27 cellular contexts compared by ENCODE assay signal in the genomic region with DNA sequence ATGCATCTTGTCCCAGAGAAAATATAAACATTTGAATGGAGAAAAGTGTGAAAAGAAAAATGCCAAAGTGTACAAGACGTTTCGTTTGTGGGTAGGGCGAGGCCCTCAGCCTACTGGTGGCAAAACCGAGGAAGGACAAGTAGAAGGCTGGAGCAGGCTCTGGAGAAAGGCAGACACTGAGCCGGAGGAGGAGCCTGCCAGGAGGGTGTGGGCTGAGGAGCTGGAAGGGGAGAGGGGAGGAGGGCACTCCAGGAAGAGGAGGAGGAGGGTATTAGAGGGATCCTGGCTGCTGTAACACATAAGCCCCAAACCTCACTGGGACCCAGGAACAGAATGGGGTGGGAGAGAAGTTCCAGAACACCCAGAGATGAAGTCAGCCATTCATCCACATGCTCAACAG. TPM values are rescaled to one million over a fixed set of nuclear protein-coding genes. Genes with fewer than 3 reads are reported as not detected.
A peak's percentile ranks its signal among the peaks of the same experiment; 100 is the strongest.
DNase-seq lines count a peak whose midpoint lies in the region; TF ChIP-seq lines count a peak whose summit lies in the region.
"Had no signal": no experiment of that assay in that cellular context is flagged by ENCODE, and none has a peak within 500 bp of the region (broad histone marks: within the 10 kb centered on the region; RNA-seq: fewer than 3 reads in every experiment).

No MANE protein-coding gene starts in this region.

- no peaks in the 10 kb centered on the region for H3K36me3 ChIP-seq in hepatocyte (replicated peaks; ENCODE audit: insufficient read depth, low read depth)
- H3K36me3 ChIP-seq in mucosa of rectum (ENCODE audit: control insufficient read depth in 2 of 2, insufficient read depth in 2 of 2, low read length in 2 of 2): no peaks in the 10 kb centered on the region
- H3K36me3 ChIP-seq in WERI-Rb-1: no peaks in the 10 kb centered on the region; the same call in 1 of the 2 replicates
- H3K36me3 ChIP-seq: BLaER1 treated with 17β-estradiol and CSF1 and Interleukin-3, amounts not matched to agents 10 nM and 100 nM; esophagus squamous epithelium; left lung; ovary; spleen; upper lobe of right lung had no signal

- peak; percentile 29 for DNase-seq in ELR (ENCODE audit: low read depth)
- DNase-seq in OCI-M1 (lab: John Stamatoyannopoulos, UW): peak; percentile 2
- no peak for DNase-seq in hepatocyte (ENCODE audit: low spot score)
- DNase-seq in A172 (ENCODE audit: low spot score): no peak
- DNase-seq in WERI-Rb-1: no peak
- DNase-seq in NCI-H2196 (lab: John Stamatoyannopoulos, UW; ENCODE audit: unreplicated experiment): no peak
- DNase-seq in stimulated activated CD4-positive, alpha-beta T cell treated with anti-CD3 and anti-CD28 coated beads, Interleukin-4, amount 100 ng/mL, for 4 hours: no peak
- DNase-seq: activated CD4-positive, alpha-beta memory T cell treated with anti-CD3 and anti-CD28 coated beads, Interleukin-2, amount 10 ng/mL, durations not matched to agents 7 days and 5 days; activated CD4-positive, CD25-positive, alpha-beta regulatory T cell treated with anti-CD3 and anti-CD28 coated beads, Interleukin-2, amount 50 U/mL, for 72 hours; activated naive CD8-positive, alpha-beta T cell treated with anti-CD3 and anti-CD28 coated beads, Interleukin-2, amount 10 ng/mL, durations not matched to agents 7 days and 5 days; central memory CD4-positive, alpha-beta T cell; COR-L47; dermis blood vessel endothelial cell; esophagus squamous epithelium; hippocampal formation; immature natural killer cell; left lung; NCI-H1092 treated with DMSO at 0.1 percent for 48 hours; NCI-H2029; NCI-H526 treated with DMSO at 0.1 percent for 48 hours; nephron progenitor cell; ovary; spleen; T-cell; upper lobe of right lung had no signal

- no peak overlapping the region for H3K4me2 ChIP-seq in hepatocyte
- H3K4me2 ChIP-seq: BLaER1 treated with 17β-estradiol and CSF1 and Interleukin-3, amounts not matched to agents 10 nM and 100 nM had no signal

- H4K20me1 ChIP-seq in hepatocyte (ENCODE audit: insufficient read depth, poor library complexity, severe bottlenecking): no peaks in the 10 kb centered on the region
- H4K20me1 ChIP-seq: BLaER1 treated with 17β-estradiol and CSF1 and Interleukin-3, amounts not matched to agents 10 nM and 100 nM had no signal

- no peaks in the 10 kb centered on the region for H3K9me3 ChIP-seq in hepatocyte (ENCODE audit: low read depth)
- H3K9me3 ChIP-seq in mucosa of rectum (ENCODE audit: control insufficient read depth in 2 of 2, low read length in 2 of 2): no peaks in the 10 kb centered on the region
- H3K9me3 ChIP-seq in WERI-Rb-1 (ENCODE audit: severe bottlenecking): no peaks in the 10 kb centered on the region
- H3K9me3 ChIP-seq: esophagus squamous epithelium, left lung, ovary, spleen, upper lobe of right lung had no signal

- peak overlapping the region; percentile 90 for H3K27ac ChIP-seq in hepatocyte
- H3K27ac ChIP-seq in mucosa of rectum (ENCODE audit: low read depth in 2 of 2, low read length in 2 of 2): peak overlapping the region; percentile 89 to 90
- H3K27ac ChIP-seq in WERI-Rb-1: no peak overlapping the region
- H3K27ac ChIP-seq: BLaER1 treated with 17β-estradiol and CSF1 and Interleukin-3, amounts not matched to agents 10 nM and 100 nM; esophagus squamous epithelium; left lung; ovary; spleen; upper lobe of right lung had no signal

- H3K79me2 ChIP-seq in hepatocyte: no peaks in the 10 kb centered on the region

- H3K4me1 ChIP-seq in hepatocyte (ENCODE audit: insufficient read depth) (peaks cover 9% of the 10 kb centered on the region), mucosa of rectum (ENCODE audit: control insufficient read depth in 2 of 2, insufficient read depth in 2 of 2, low read length in 2 of 2) (peaks cover 20 to 38% of the 10 kb centered on the region in 2 donors)
- H3K4me1 ChIP-seq: esophagus squamous epithelium, left lung, upper lobe of right lung had no signal

- H3K27me3 ChIP-seq in hepatocyte (no peaks in the 10 kb centered on the region), mucosa of rectum (ENCODE audit: control insufficient read depth in 2 of 2, insufficient read depth in 2 of 2, low read length in 2 of 2) (no peaks in the 10 kb centered on the region), WERI-Rb-1 (ENCODE audit: insufficient read depth, low read depth, severe bottlenecking) (no peaks in the 10 kb centered on the region)
- H3K27me3 ChIP-seq: BLaER1 treated with 17β-estradiol and CSF1 and Interleukin-3, amounts not matched to agents 10 nM and 100 nM; esophagus squamous epithelium; left lung; ovary; spleen; upper lobe of right lung had no signal

- TF ChIP-seq CTCF in hepatocyte (IDR thresholded peaks at IDR 0.05; ENCODE audit: poor library complexity): no peak
- no peak for TF ChIP-seq CTCF in WERI-Rb-1 (IDR thresholded peaks at IDR 0.05; ENCODE audit: low read depth, low read length)

- no peak overlapping the region for H3K9ac ChIP-seq in mucosa of rectum (ENCODE audit: low read depth in 1 of 2, low read length in 2 of 2)
- H3K9ac ChIP-seq: BLaER1 treated with 17β-estradiol and CSF1 and Interleukin-3, amounts not matched to agents 10 nM and 100 nM had no signal

- no peaks in the 10 kb centered on the region for H3K9me2 ChIP-seq in hepatocyte (replicated peaks; ENCODE audit: insufficient read depth)

- no peak overlapping the region for H2AFZ ChIP-seq in hepatocyte

- WGBS in hepatocyte (ENCODE audit: low lambda C conversion rate, missing lambda C conversion rate): 77% methylated on average over 5 of the region's 5 CpGs

- no peak overlapping the region for H3K4me3 ChIP-seq in hepatocyte
- no peak overlapping the region for H3K4me3 ChIP-seq in mucosa of rectum (ENCODE audit: low read length in 2 of 2)
- no peak overlapping the region for H3K4me3 ChIP-seq in WERI-Rb-1 (ENCODE audit: low read depth, low read length)
- H3K4me3 ChIP-seq: BLaER1 treated with 17β-estradiol and CSF1 and Interleukin-3, amounts not matched to agents 10 nM and 100 nM; esophagus squamous epithelium; left lung; ovary; spleen; upper lobe of right lung had no signal

RNA-seq across cellular contexts. Expression of gene CLMN, which starts 47.7 kb away (rescaled TPM):
- 12.0 and 15.7 TPM in 2 replicates for total RNA-seq in hepatocyte
- 40.0 and 53.9 TPM in 2 replicates for polyA plus RNA-seq in hepatocyte
- 1.5 and 1.8 TPM in 2 replicates for total RNA-seq in A172 (2014; rRNA removed; shearing (Covaris generic))

Comparison
In these comparisons a context has a peak if more than half of its experiments do, and no peak if none do; other contexts are left out.
1. DNase-seq: peak in ELR (single experiment) and OCI-M1 (single experiment); none in hepatocyte (single experiment), A172 (single experiment), WERI-Rb-1 (single experiment), NCI-H2196 (single experiment) and stimulated activated CD4-positive, alpha-beta T cell treated with anti-CD3 and anti-CD28 coated beads, Interleukin-4, amount 100 ng/mL, for 4 hours (0 of 2).